ENCODE assay signal across 8 cellular contexts in the genomic region with DNA sequence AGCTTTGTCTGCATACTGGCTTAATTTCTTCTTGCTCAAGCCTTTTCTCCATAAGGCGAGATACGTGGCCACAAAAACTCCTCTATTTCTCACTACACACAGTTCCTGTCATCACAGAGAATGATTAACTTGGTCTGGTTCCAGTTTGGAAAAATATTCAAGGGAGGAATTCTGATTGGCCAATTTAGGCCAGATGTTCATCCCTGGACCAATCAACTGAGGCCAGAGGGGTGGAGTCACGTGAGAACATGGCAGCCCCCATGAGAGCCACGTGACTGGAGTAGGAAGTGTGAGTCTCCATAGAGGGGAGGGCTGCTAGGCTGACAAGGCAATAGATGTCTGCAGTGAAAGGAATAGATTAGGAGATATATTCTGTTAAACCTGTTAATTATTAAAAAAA.
DNase-seq lines count a peak whose midpoint lies in the region; FAIRE-seq and TF ChIP-seq lines count a peak whose summit lies in the region.
"Not testable (repeated sequence)": the region's sequence is repeated elsewhere in the genome, so short reads cannot be mapped to it uniquely, and the experiment has no call there.

No MANE protein-coding gene starts in this region.

- not testable (repeated sequence) for TF ChIP-seq POLR2A in H1 (IDR thresholded peaks at IDR 0.05; ENCODE audit: control extremely low read depth in 1 of 2, low read depth in 2 of 2, low read length in 2 of 2)

- not testable (repeated sequence) for TF ChIP-seq RAD21 in H1 (IDR thresholded peaks at IDR 0.05 in 1 of 2, conservative IDR thresholded peaks at IDR 0.05 in 1 of 2; ENCODE audit: low read depth in 2 of 2, low read length in 2 of 2)

- not testable (repeated sequence) for H2AFZ ChIP-seq in H1 (ENCODE audit: low read length)

- FAIRE-seq in H1 (lab: Jason Lieb, UNC): not testable (repeated sequence)

- not testable (repeated sequence) for H3K79me1 ChIP-seq in H1 (ENCODE audit: low read depth, low read length)

- H2BK15ac ChIP-seq in H1 (ENCODE audit: low read length): not testable (repeated sequence)

- H2BK20ac ChIP-seq in H1 (ENCODE audit: low read length): not testable (repeated sequence)

- H4K91ac ChIP-seq in H1 (replicated peaks; ENCODE audit: insufficient read length, low read length): not testable (repeated sequence)

- TF ChIP-seq CTCF in A673 (conservative IDR thresholded peaks at IDR 0.05; ENCODE audit: low read depth, low read length); H1 (IDR thresholded peaks at IDR 0.05; ENCODE audit: control extremely low read depth in 1 of 3, insufficient read depth in 1 of 3, low read depth in 1 of 3, low read length in 3 of 3): not testable (repeated sequence)

- H2BK120ac ChIP-seq in H1 (replicated peaks; ENCODE audit: low read depth, low read length): not testable (repeated sequence)

- not testable (repeated sequence) for H4K8ac ChIP-seq in H1 (ENCODE audit: extremely low read depth, insufficient read depth, low read length)

- not testable (repeated sequence) for H3K23me2 ChIP-seq in H1 (ENCODE audit: low read depth, low read length)

- not testable (repeated sequence) for TF ChIP-seq EP300 in H1 (IDR thresholded peaks at IDR 0.05; ENCODE audit: borderline replicate concordance in 1 of 2, low read depth in 2 of 2, low read length in 2 of 2)

- peak; percentile 19 for DNase-seq in A673 (ENCODE audit: low spot score)
- peak; percentile 2 for DNase-seq in EL
- DNase-seq in HK-2 (ENCODE audit: unreplicated experiment): peak; percentile 6
- DNase-seq in LHCN-M2 (ENCODE audit: low read depth): peak; percentile 6
- DNase-seq in OCI-M1 (lab: John Stamatoyannopoulos, UW): peak; percentile 48
- DNase-seq in activated CD4-positive, alpha-beta T cell treated with anti-CD3 and anti-CD28 coated beads for 48 hours: peak; percentile 17
- DNase-seq in H1 (ENCODE audit: low read depth in 1 of 2, low spot score in 2 of 2): not testable (repeated sequence)
- peak; percentile 32 for DNase-seq in left kidney (ENCODE audit: low read depth, low spot score)

- not testable (repeated sequence) for H4K5ac ChIP-seq in H1 (ENCODE audit: insufficient read length, low read depth, low read length)

- H3K18ac ChIP-seq in H1 (ENCODE audit: extremely low read depth, low read length): not testable (repeated sequence)

- not testable (repeated sequence) for H3K4ac ChIP-seq in H1 (replicated peaks; ENCODE audit: insufficient read length, low read depth, low read length)

- not testable (repeated sequence) for H3K79me2 ChIP-seq in H1 (ENCODE audit: control insufficient read depth in 1 of 2, insufficient read depth in 2 of 2, low read length in 2 of 2)

- not testable (repeated sequence) for H3K27ac ChIP-seq in A673 (ENCODE audit: low read depth, low read length, poor library complexity, severe bottlenecking); H1 (ENCODE audit: low read depth, low read length)

- POLR2A ChIA-PET in A673 (lab: Charles Lee; ENCODE audit: low non-redundant PET); H1 (lab: Charles Lee; ENCODE audit: partially characterized antibody): not testable (repeated sequence)

- WGBS in H1 (ENCODE audit: extremely low coverage in 1 of 2, insufficient coverage in 1 of 2, insufficient read length in 1 of 2, insufficient replicate concordance in 2 of 2, low coverage in 1 of 2, low lambda C conversion rate in 2 of 2, missing lambda C conversion rate in 1 of 2), 2 experiments: 90% methylated on average over 4 of the region's 4 CpGs; no CpG with 5 or more reads in 1 of the 2 experiments

- intact Hi-C loops in A673 (cut with micrococcal nuclease; ENCODE audit: unreplicated experiment): not testable (repeated sequence)

- not testable (repeated sequence) for H3K14ac ChIP-seq in H1 (ENCODE audit: insufficient read length)

- H3K4me3 ChIP-seq in A673 (ENCODE audit: low read depth, low read length, poor library complexity, severe bottlenecking); H1 (ENCODE audit: extremely low read depth in 1 of 4, insufficient read depth in 2 of 4, low read depth in 3 of 4, low read length in 4 of 4): not testable (repeated sequence)

- H3K9ac ChIP-seq in H1 (replicated peaks in 1 of 4; ENCODE audit: extremely low read depth in 1 of 4, low read depth in 3 of 4, low read length in 3 of 4): not testable (repeated sequence)

- not testable (repeated sequence) for H2BK5ac ChIP-seq in H1 (ENCODE audit: low read depth, low read length)

- CTCF ChIA-PET in A673 (lab: Charles Lee); H1 (lab: Charles Lee; ENCODE audit: partially characterized antibody): not testable (repeated sequence)

- not testable (repeated sequence) for H3K9me3 ChIP-seq in A673 (ENCODE audit: low read depth, low read length, poor library complexity, severe bottlenecking); H1 (ENCODE audit: insufficient read depth in 2 of 2, low read depth in 1 of 2, low read length in 1 of 2)

- H3K4me1 ChIP-seq in A673 (ENCODE audit: insufficient read depth, low read length, poor library complexity, severe bottlenecking); H1 (replicated peaks in 1 of 4; ENCODE audit: control insufficient read depth in 3 of 4, insufficient read depth in 4 of 4, low read length in 3 of 4): not testable (repeated sequence)

- H3K23ac ChIP-seq in H1 (ENCODE audit: insufficient read length): not testable (repeated sequence)

- not testable (repeated sequence) for H3K27me3 ChIP-seq in A673 (replicated peaks; ENCODE audit: insufficient read depth, low read depth, low read length, poor library complexity); H1 (replicated peaks in 1 of 4; ENCODE audit: control insufficient read depth in 3 of 4, extremely low read depth in 1 of 4, insufficient read depth in 3 of 4, low read length in 3 of 4)

- not testable (repeated sequence) for H3K4me2 ChIP-seq in H1 (ENCODE audit: insufficient read depth in 1 of 2, low read depth in 2 of 2, low read length in 2 of 2)

- H2AK5ac ChIP-seq in H1 (ENCODE audit: low read depth, low read length): not testable (repeated sequence)

- not testable (repeated sequence) for H3K56ac ChIP-seq in H1 (replicated peaks; ENCODE audit: insufficient read length, low read depth, low read length)

- not testable (repeated sequence) for H2BK12ac ChIP-seq in H1 (ENCODE audit: low read depth, low read length)

- H3K36me3 ChIP-seq in A673 (ENCODE audit: insufficient read depth, low read length, poor library complexity, severe bottlenecking); H1 (ENCODE audit: control insufficient read depth in 2 of 4, insufficient read depth in 4 of 4, low read length in 3 of 4): not testable (repeated sequence)

- not testable (repeated sequence) for H4K20me1 ChIP-seq in H1 (replicated peaks in 1 of 2; ENCODE audit: control insufficient read depth in 1 of 2, insufficient read depth in 2 of 2, low read length in 2 of 2)

- BruUV-seq in A673 (replicated peaks; lab: Mats Ljungman, UMichigan): not testable (repeated sequence)

TF ChIP-seq in H1, 55 proteins besides CTCF, POLR2A, EP300 and RAD21:
- TF ChIP-seq, protein P1, sequence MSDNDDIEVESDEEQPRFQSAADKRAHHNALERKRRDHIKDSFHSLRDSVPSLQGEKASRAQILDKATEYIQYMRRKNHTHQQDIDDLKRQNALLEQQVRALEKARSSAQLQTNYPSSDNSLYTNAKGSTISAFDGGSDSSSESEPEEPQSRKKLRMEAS (IDR thresholded peaks at IDR 0.05): peak; percentile 27; the same call in 1 of the 2 replicates
TF ChIP-seq in H1: peak in this region for 1; not testable (repeated sequence) for 54.
